9 cellular contexts compared by ENCODE assay signal in genomic region chr9:124291801-124292396, GRCh38. TPM values are rescaled to one million over a fixed set of nuclear protein-coding genes. Genes with fewer than 3 reads are reported as not detected.
DNase-seq lines count a peak whose midpoint lies in the region; ATAC-seq, FAIRE-seq and TF ChIP-seq lines count a peak whose summit lies in the region.
"Had no signal": no experiment of that assay in that cellular context is flagged by ENCODE, and none has a peak within 500 bp of the region (broad histone marks: within the 10 kb centered on the region; RNA-seq: fewer than 3 reads in every experiment).

No MANE protein-coding gene starts in this region.

- H3K27me3 Mint-ChIP-seq in activated T-helper 2 cell treated with anti-CD3 and anti-CD28 coated beads, Interferon-gamma antibody, Interleukin-2, Interleukin-4, amounts not matched to agents 10 μg/mL and 5 μg/mL and 100 μg/mL, durations not matched to agents 14 hours and 24 hours and 36 hours (ENCODE audit: low read depth): no peaks in the 10 kb centered on the region
- peaks cover 0 to 13% (median 0%) of the 10 kb centered on the region in 5 donors for H3K27me3 Mint-ChIP-seq in naive thymus-derived CD4-positive, alpha-beta T cell

- H3K27ac ChIP-seq in A673 (ENCODE audit: low read depth, low read length, poor library complexity, severe bottlenecking) (peak overlapping the region; percentile 64), small intestine (ENCODE audit: low read depth in 1 of 2, low read length in 1 of 2) (peak overlapping the region in 1 of 2 donors; percentile 5)
- H3K27ac ChIP-seq in naive thymus-derived CD4-positive, alpha-beta T cell (ENCODE audit: low read depth, low read length): no peak overlapping the region
- H3K27ac ChIP-seq: pancreas had no signal

- no peaks in the 10 kb centered on the region for H3K9me3 Mint-ChIP-seq in activated T-helper 2 cell treated with anti-CD3 and anti-CD28 coated beads, Interferon-gamma antibody, Interleukin-2, Interleukin-4, amounts not matched to agents 10 μg/mL and 5 μg/mL and 100 μg/mL, durations not matched to agents 14 hours and 24 hours and 36 hours
- no peaks in the 10 kb centered on the region for H3K9me3 Mint-ChIP-seq in naive thymus-derived CD4-positive, alpha-beta T cell

- H3K27ac Mint-ChIP-seq in activated T-helper 2 cell treated with anti-CD3 and anti-CD28 coated beads, Interferon-gamma antibody, Interleukin-2, Interleukin-4, amounts not matched to agents 10 μg/mL and 5 μg/mL and 100 μg/mL, durations not matched to agents 14 hours and 24 hours and 36 hours: peak overlapping the region; percentile 52
- H3K27ac Mint-ChIP-seq in naive thymus-derived CD4-positive, alpha-beta T cell: no peak overlapping the region

- intact Hi-C loops in A673 (cut with micrococcal nuclease; ENCODE audit: unreplicated experiment): loop anchor here (10.0 kb wide), 1 partner anchor 167 kb away; no protein-coding TSS in a partner anchor
- intact Hi-C loops in activated T-helper 2 cell treated with anti-CD3 and anti-CD28 coated beads, Interferon-gamma antibody, Interleukin-2, Interleukin-4, amounts not matched to agents 10 μg/mL and 5 μg/mL and 100 μg/mL, durations not matched to agents 14 hours and 24 hours and 36 hours (cut with micrococcal nuclease): no loop called here
- intact Hi-C loops in naive thymus-derived CD4-positive, alpha-beta T cell (cut with micrococcal nuclease): no loop called here

- BruUV-seq in A673 (replicated peaks; lab: Mats Ljungman, UMichigan): no TSS peak

- H3K4me1 Mint-ChIP-seq in activated T-helper 2 cell treated with anti-CD3 and anti-CD28 coated beads, Interferon-gamma antibody, Interleukin-2, Interleukin-4, amounts not matched to agents 10 μg/mL and 5 μg/mL and 100 μg/mL, durations not matched to agents 14 hours and 24 hours and 36 hours (ENCODE audit: low read depth): peaks cover 49% of the 10 kb centered on the region
- H3K4me1 Mint-ChIP-seq in naive thymus-derived CD4-positive, alpha-beta T cell: peaks cover 0 to 25% (median under 1%) of the 10 kb centered on the region in 7 donors

- TF ChIP-seq CTCF in A673 (conservative IDR thresholded peaks at IDR 0.05; ENCODE audit: low read depth, low read length): no peak

- DNase-seq in A673 (ENCODE audit: low spot score) (peak; percentile 83), GM19240 (ENCODE audit: insufficient read length, low spot score) (peak; percentile 45), small intestine (no peak), NCI-H2107 treated with DMSO at 0.1 percent for 48 hours (lab: John Stamatoyannopoulos, UW; ENCODE audit: unreplicated experiment) (no peak), HEK293T (ENCODE audit: extremely low spot score) (no peak)
- DNase-seq in activated T-helper 2 cell treated with anti-CD3 and anti-CD28 coated beads, Interferon-gamma antibody, Interleukin-2, Interleukin-4, amounts not matched to agents 10 μg/mL and 5 μg/mL and 100 μg/mL, durations not matched to agents 14 hours and 24 hours and 36 hours (ENCODE audit: low spot score): peak; percentile 24
- DNase-seq in naive thymus-derived CD4-positive, alpha-beta T cell: peak in 1 of 9 donors; percentile 62
- DNase-seq: pancreas had no signal

- WGBS in small intestine, 3 donors: 41 to 73% (median 54%) methylated on average over 10 to 11 of the region's 11 CpGs

- peaks cover 30% of the 10 kb centered on the region for H3K4me1 ChIP-seq in A673 (ENCODE audit: insufficient read depth, low read length, poor library complexity, severe bottlenecking)
- H3K4me1 ChIP-seq in naive thymus-derived CD4-positive, alpha-beta T cell (ENCODE audit: control insufficient read depth in 2 of 2, insufficient read depth in 2 of 2, low read length in 2 of 2): peaks cover 0 to 7% of the 10 kb centered on the region in 2 donors
- peaks cover 2 to 3% of the 10 kb centered on the region in 2 donors for H3K4me1 ChIP-seq in small intestine (ENCODE audit: control insufficient read depth in 2 of 2, insufficient read depth in 1 of 2, low read depth in 1 of 2, low read length in 1 of 2)

- H3K4me3 ChIP-seq in A673 (ENCODE audit: low read depth, low read length, poor library complexity, severe bottlenecking): peak overlapping the region; percentile 15
- no peak overlapping the region for H3K4me3 ChIP-seq in naive thymus-derived CD4-positive, alpha-beta T cell (ENCODE audit: low read length)
- H3K4me3 ChIP-seq in small intestine (ENCODE audit: low read depth in 1 of 2, low read length in 2 of 2): no peak overlapping the region
- H3K4me3 ChIP-seq: pancreas had no signal

- H3K9me3 ChIP-seq in A673 (ENCODE audit: low read depth, low read length, poor library complexity, severe bottlenecking) (no peaks in the 10 kb centered on the region), small intestine (ENCODE audit: control insufficient read depth, low read depth) (no peaks in the 10 kb centered on the region)
- H3K9me3 ChIP-seq in naive thymus-derived CD4-positive, alpha-beta T cell (ENCODE audit: control insufficient read depth in 2 of 3, low read length in 3 of 3): no peaks in the 10 kb centered on the region
- H3K9me3 ChIP-seq: pancreas had no signal

- H3K36me3 Mint-ChIP-seq in activated T-helper 2 cell treated with anti-CD3 and anti-CD28 coated beads, Interferon-gamma antibody, Interleukin-2, Interleukin-4, amounts not matched to agents 10 μg/mL and 5 μg/mL and 100 μg/mL, durations not matched to agents 14 hours and 24 hours and 36 hours (ENCODE audit: low read depth): peaks cover 25% of the 10 kb centered on the region
- H3K36me3 Mint-ChIP-seq in naive thymus-derived CD4-positive, alpha-beta T cell: no peaks in the 10 kb centered on the region

- H3K36me3 ChIP-seq in A673 (ENCODE audit: insufficient read depth, low read length, poor library complexity, severe bottlenecking) (peaks cover under 1% of the 10 kb centered on the region), small intestine (ENCODE audit: control insufficient read depth in 2 of 2, insufficient read depth in 2 of 2, low read length in 2 of 2) (no peaks in the 10 kb centered on the region)
- H3K36me3 ChIP-seq in naive thymus-derived CD4-positive, alpha-beta T cell (ENCODE audit: control insufficient read depth in 2 of 3, insufficient read depth in 3 of 3, low read length in 3 of 3): no peaks in the 10 kb centered on the region
- H3K36me3 ChIP-seq: pancreas had no signal

- no peak for FAIRE-seq in small intestine (lab: Jason Lieb, UNC)
- FAIRE-seq: pancreas had no signal

- H3K27me3 ChIP-seq in A673 (replicated peaks; ENCODE audit: insufficient read depth, low read depth, low read length, poor library complexity) (no peaks in the 10 kb centered on the region), small intestine (ENCODE audit: control insufficient read depth in 2 of 2, insufficient read depth in 2 of 2, low read length in 2 of 2) (no peaks in the 10 kb centered on the region)
- no peaks in the 10 kb centered on the region for H3K27me3 ChIP-seq in naive thymus-derived CD4-positive, alpha-beta T cell (ENCODE audit: control insufficient read depth in 2 of 2, insufficient read depth in 2 of 2, low read length in 2 of 2)
- H3K27me3 ChIP-seq: pancreas had no signal

- CTCF ChIA-PET in A673 (lab: Charles Lee) (interaction anchor here (0.8 kb wide), 1 partner anchor 127 kb away, joined by 3 read pairs; no protein-coding TSS in a partner anchor), HEK293T (lab: Yijun Ruan, JAX) (no interaction called here)
- CTCF ChIA-PET in naive thymus-derived CD4-positive, alpha-beta T cell (lab: Charles Lee): interaction anchor here (0.7 kb wide), 1 partner anchor 68 kb away, joined by 3 read pairs; no protein-coding TSS in a partner anchor

- H3K4me3 Mint-ChIP-seq in activated T-helper 2 cell treated with anti-CD3 and anti-CD28 coated beads, Interferon-gamma antibody, Interleukin-2, Interleukin-4, amounts not matched to agents 10 μg/mL and 5 μg/mL and 100 μg/mL, durations not matched to agents 14 hours and 24 hours and 36 hours (ENCODE audit: low read depth): peak overlapping the region; percentile 66
- H3K4me3 Mint-ChIP-seq in naive thymus-derived CD4-positive, alpha-beta T cell: peak overlapping the region in 1 of 10 donors; percentile 12

- peak; percentile 32 for ATAC-seq in HG03565 (IDR thresholded peaks at IDR 0.05; ENCODE audit: unreplicated experiment)
- peak; percentile 41 for ATAC-seq in naive thymus-derived CD4-positive, alpha-beta T cell

- POLR2A ChIA-PET in A673 (lab: Charles Lee; ENCODE audit: low non-redundant PET) (interaction anchor here (0.6 kb wide), 1 partner anchor 101 kb away, joined by 9 read pairs; no protein-coding TSS in a partner anchor), HEK293T (lab: Yijun Ruan, JAX) (no interaction called here)
- POLR2A ChIA-PET in naive thymus-derived CD4-positive, alpha-beta T cell (lab: Charles Lee): no interaction called here

TF ChIP-seq in HEK293T, 16 proteins besides CTCF, POLR2A, EP300 and RAD21:
- TF ChIP-seq BHLHE40 (IDR thresholded peaks at IDR 0.05; ENCODE audit: borderline replicate concordance): no peak
- TF ChIP-seq FOXA1 (IDR thresholded peaks at IDR 0.05): no peak
- no peak for TF ChIP-seq SUZ12 (IDR thresholded peaks at IDR 0.05)
- no peak for TF ChIP-seq NFRKB (IDR thresholded peaks at IDR 0.05)
- no peak for TF ChIP-seq LEF1 (IDR thresholded peaks at IDR 0.05; ENCODE audit: borderline replicate concordance)
- TF ChIP-seq CTBP1 (IDR thresholded peaks at IDR 0.05; ENCODE audit: borderline replicate concordance): no peak
- TF ChIP-seq L3MBTL2 (conservative IDR thresholded peaks at IDR 0.05): no peak
- no peak for TF ChIP-seq TARDBP (IDR thresholded peaks at IDR 0.05)
- no peak for TF ChIP-seq HDGF (IDR thresholded peaks at IDR 0.05; ENCODE audit: borderline replicate concordance)
- TF ChIP-seq ARNT (IDR thresholded peaks at IDR 0.05): no peak

RNA-seq across cellular contexts. Expression of gene NEK6, which starts 34.1 kb away (rescaled TPM):
- total RNA-seq in A673 (2021): 23.3 and 35.9 TPM in 2 replicates
- total RNA-seq in activated T-helper 2 cell treated with anti-CD3 and anti-CD28 coated beads, Interferon-gamma antibody, Interleukin-2, Interleukin-4, amounts not matched to agents 10 μg/mL and 5 μg/mL and 100 μg/mL, durations not matched to agents 14 hours and 24 hours and 36 hours: 44.6 and 47.7 TPM in 2 replicates
- total RNA-seq in naive thymus-derived CD4-positive, alpha-beta T cell: 10 to 100 TPM in 1 of 5 experiments, 1 to 10 TPM in 4; 1.9 to 32.8 (median 2.8) TPM
- polyA plus RNA-seq in naive thymus-derived CD4-positive, alpha-beta T cell: under 1 TPM; 0.43 to 0.54 TPM
- 10 to 100 TPM in 2 of 3 donors, 1 to 10 TPM in 1; 9.7 to 28.9 (median 18.3) TPM for polyA plus RNA-seq in small intestine

Comparison
In these comparisons a context has a peak if more than half of its experiments do, and no peak if none do; other contexts are left out.
1. DNase-seq: peak in A673 (single experiment), GM19240 (single experiment) and activated T-helper 2 cell treated with anti-CD3 and anti-CD28 coated beads, Interferon-gamma antibody, Interleukin-2, Interleukin-4, amounts not matched to agents 10 μg/mL and 5 μg/mL and 100 μg/mL, durations not matched to agents 14 hours and 24 hours and 36 hours (single experiment); none in small intestine (single experiment), NCI-H2107 treated with DMSO at 0.1 percent for 48 hours (single experiment) and HEK293T (single experiment).